ENCODE assay signal across 8 cellular contexts in the genomic region with DNA sequence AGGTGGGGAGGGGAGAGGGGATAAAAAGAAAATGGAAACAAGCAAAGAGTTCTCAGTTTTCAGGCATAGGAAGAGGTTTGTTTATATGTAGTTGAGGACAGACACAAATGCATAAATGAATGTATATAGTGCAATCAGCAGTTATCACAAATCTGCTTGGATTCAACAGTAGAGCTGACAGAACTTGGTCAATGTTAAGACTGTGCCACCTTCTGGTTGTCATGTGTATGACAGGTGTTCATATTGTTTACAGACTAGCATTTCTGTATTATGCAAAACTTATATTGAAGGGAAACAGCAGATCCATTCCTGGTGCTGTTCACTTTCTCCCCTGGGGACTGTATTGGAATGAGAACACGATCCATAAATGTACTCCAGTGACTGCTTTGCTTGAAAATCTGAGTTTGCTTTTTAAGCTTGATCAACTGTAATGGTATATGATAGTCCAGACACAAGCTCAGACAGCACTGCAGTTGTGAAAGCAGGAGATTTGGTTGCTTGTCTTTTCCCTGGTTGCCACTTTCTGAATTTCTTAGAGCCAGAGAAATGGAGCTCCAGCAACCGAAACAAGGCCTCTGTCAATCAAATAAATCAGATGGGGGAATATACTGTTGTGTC.
DNase-seq lines count a peak whose midpoint lies in the region; ATAC-seq and TF ChIP-seq lines count a peak whose summit lies in the region.

No MANE protein-coding gene starts in this region.

- no peaks in the 10 kb centered on the region for H3F3A ChIP-seq in neural cell (ENCODE audit: insufficient read depth, low read length, poor library complexity, severe bottlenecking)

- no peak overlapping the region for H3K9ac ChIP-seq in neural cell (ENCODE audit: low read length)

- DNase-seq in COLO829 (ENCODE audit: low spot score) (peak; percentile 68), NCI-H128 (lab: John Stamatoyannopoulos, UW; ENCODE audit: unreplicated experiment) (peak; percentile 39), T-helper 9 cell (peak; percentile 4), occipital lobe (lab: John Stamatoyannopoulos, UW) (no peak)

- no peaks in the 10 kb centered on the region for H4K20me1 ChIP-seq in neural cell (ENCODE audit: insufficient read depth)

- ATAC-seq in GM18511 (IDR thresholded peaks at IDR 0.05; ENCODE audit: unreplicated experiment) (peak; percentile 95), HG02884 (IDR thresholded peaks at IDR 0.05; ENCODE audit: unreplicated experiment) (peak; percentile 91), esophagus mucosa (peak; percentile 72)

- TF ChIP-seq CTCF in neural cell (IDR thresholded peaks at IDR 0.05; ENCODE audit: poor library complexity, severe bottlenecking), result peak; percentile 89

- no peaks in the 10 kb centered on the region for H3K79me2 ChIP-seq in neural cell (replicated peaks; ENCODE audit: insufficient read depth, low read length)

- H3K4me3 ChIP-seq in neural cell (ENCODE audit: low read length), result no peak overlapping the region

- no peaks in the 10 kb centered on the region for H3K27me3 ChIP-seq in neural cell (ENCODE audit: insufficient read depth, low read depth, low read length)

- H3K4me2 ChIP-seq in neural cell (ENCODE audit: low read length), result no peak overlapping the region

- H3K9me2 ChIP-seq in neural cell (ENCODE audit: insufficient read depth, low read length), result no peaks in the 10 kb centered on the region

- no peak for TF ChIP-seq EP300 in neural cell (conservative IDR thresholded peaks at IDR 0.05; ENCODE audit: poor library complexity, severe bottlenecking)

- TF ChIP-seq RAD21 in neural cell (conservative IDR thresholded peaks at IDR 0.05), result peak; percentile 91

- no peak overlapping the region for H3K27ac ChIP-seq in neural cell (ENCODE audit: low read length)

- no peak overlapping the region for H2AFZ ChIP-seq in neural cell (ENCODE audit: low read depth, low read length)

- H3K9me3 ChIP-seq in neural cell (ENCODE audit: low read length), result no peaks in the 10 kb centered on the region

- H3K36me3 ChIP-seq in neural cell (ENCODE audit: insufficient read depth, low read length), result no peaks in the 10 kb centered on the region

TF ChIP-seq in neural cell, 6 proteins besides CTCF, POLR2A, EP300 and RAD21:
- TF ChIP-seq TAF1 (IDR thresholded peaks at IDR 0.05; ENCODE audit: low read depth) (no peak), SMC3 (conservative IDR thresholded peaks at IDR 0.05; ENCODE audit: poor library complexity) (peak; percentile 96)
